Comparison of ENCODE assay signal across 33 cellular contexts in the genomic region with DNA sequence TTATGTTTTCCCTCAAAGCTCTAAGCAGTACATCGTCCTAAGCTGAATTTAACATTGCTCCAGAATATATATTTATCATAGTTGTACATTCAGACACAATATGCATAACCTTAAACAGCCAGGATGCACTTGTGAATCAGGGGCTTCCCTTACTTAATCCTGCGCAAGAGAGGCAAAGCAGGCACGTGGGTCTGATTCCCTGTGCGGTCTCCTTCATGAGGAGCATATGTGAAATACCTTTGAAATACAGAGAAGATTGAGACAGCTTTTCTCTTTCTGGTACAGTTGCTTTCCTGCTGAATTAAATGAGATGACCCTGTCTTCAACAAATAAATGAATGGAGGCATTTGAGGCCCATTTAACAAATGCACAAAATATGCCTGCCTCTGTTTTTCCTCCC. TPM values are rescaled to one million over a fixed set of nuclear protein-coding genes. Genes with fewer than 3 reads are reported as not detected.
"Had no signal": no experiment of that assay in that cellular context is flagged by ENCODE, and none has a peak within 500 bp of the region (broad histone marks: within the 10 kb centered on the region; RNA-seq: fewer than 3 reads in every experiment).

No MANE protein-coding gene starts in this region.

- H3K9me3 ChIP-seq: SJCRH30, SK-N-SH had no signal

- H3K4me2 ChIP-seq: SK-N-SH had no signal

- H3K4me1 ChIP-seq: SJCRH30 had no signal

- ATAC-seq: activated CD4-positive, alpha-beta T cell treated with anti-CD3 and anti-CD28 coated beads for 36 hours; Panc1 had no signal

- H3K36me3 ChIP-seq: SJCRH30, WERI-Rb-1 had no signal

- DNase-seq: activated CD4-positive, alpha-beta memory T cell treated with anti-CD3 and anti-CD28 coated beads, Interleukin-2, amount 10 ng/mL, durations not matched to agents 7 days and 5 days; activated CD4-positive, alpha-beta T cell treated with anti-CD3 and anti-CD28 coated beads for 36 hours; activated CD4-positive, alpha-beta T cell treated with anti-CD3 and anti-CD28 coated beads, Interleukin-2, amount 50 U/mL, for 1 hour; activated gamma-delta T cell treated with Interleukin-2 at 50 U/mL for 16 hours; activated naive CD4-positive, alpha-beta T cell treated with anti-CD3 and anti-CD28 coated beads, Interleukin-2, amount 10 ng/mL, durations not matched to agents 7 days and 5 days; activated naive CD8-positive, alpha-beta T cell treated with anti-CD3 and anti-CD28 coated beads for 36 hours; activated T-cell treated with anti-CD3 and anti-CD28 coated beads for 4 hours; activated T-cell treated with anti-CD3 and anti-CD28 coated beads, Interleukin-2, amount 50 U/mL, for 48 hours; KG1; NCI-H1048; NCI-H146; NCI-H187 treated with DMSO at 0.1 percent for 48 hours; NCI-H2081 treated with DMSO at 0.1 percent for 48 hours; NCI-H2171; NCI-H2227 treated with DMSO at 0.1 percent for 48 hours; NCI-H446 treated with DMSO at 0.1 percent for 48 hours; NCI-H524 treated with DMSO at 0.1 percent for 48 hours; NCI-H748 treated with DMSO at 0.1 percent for 48 hours; NK-92 treated with Interleukin-12 subunit alpha and Interleukin-12 subunit beta, amount 100 ng/mL, for 24 hours; OCI-M1; Right ventricle myocardium superior; RPMI8226; SJCRH30; SK-N-SH; T-helper 1 cell; WERI-Rb-1 had no signal

- H3K27ac ChIP-seq: SJCRH30, WERI-Rb-1 had no signal

- H3K9ac ChIP-seq: SK-N-SH had no signal

- H3K4me3 ChIP-seq: SJCRH30 had no signal

RNA-seq across cellular contexts. Expression of gene HTR1E, which starts 1.5 kb away (rescaled TPM):
- total RNA-seq: activated CD4-positive, alpha-beta memory T cell treated with anti-CD3 and anti-CD28 coated beads, Interleukin-2, amount 10 ng/mL, durations not matched to agents 7 days and 5 days; activated CD4-positive, alpha-beta T cell treated with anti-CD3 and anti-CD28 coated beads for 36 hours; activated CD8-positive, alpha-beta memory T cell treated with anti-CD3 and anti-CD28 coated beads for 36 hours; activated naive CD8-positive, alpha-beta T cell treated with anti-CD3 and anti-CD28 coated beads for 36 hours; activated T-helper 2 cell treated with anti-CD3 and anti-CD28 coated beads, Interferon-gamma antibody, Interleukin-2, Interleukin-4, amounts not matched to agents 10 μg/mL and 5 μg/mL and 100 μg/mL, durations not matched to agents 14 hours and 24 hours and 36 hours; cardiac septum; LHCN-M2; M059J; Right ventricle myocardium superior; SJCRH30; T-helper 2 cell treated with Interferon-gamma antibody and Interleukin-4, amounts not matched to agents 100 ng/mL and 5 ng/mL, for 36 hours had no signal
